20 cellular contexts compared by ENCODE assay signal in genomic region chr2:240817496-240818292, GRCh38. TPM values are rescaled to one million over a fixed set of nuclear protein-coding genes. Genes with fewer than 3 reads are reported as not detected.
DNase-seq lines count a peak whose midpoint lies in the region; ATAC-seq and TF ChIP-seq lines count a peak whose summit lies in the region.
"Had no signal": no experiment of that assay in that cellular context is flagged by ENCODE, and none has a peak within 500 bp of the region (broad histone marks: within the 10 kb centered on the region; RNA-seq: fewer than 3 reads in every experiment).

No MANE protein-coding gene starts in this region.

- H3K4me2 ChIP-seq in hepatocyte (peak overlapping the region; percentile 93), osteoblast (ENCODE audit: insufficient read depth, low read length) (no peak overlapping the region)

- H3K27ac ChIP-seq in HUES6 (ENCODE audit: low read depth, low read length) (no peak overlapping the region), hepatocyte (no peak overlapping the region), osteoblast (ENCODE audit: low read depth, low read length) (no peak overlapping the region)
- H3K27ac ChIP-seq: gastroesophageal sphincter, neutrophil, SK-N-MC, testis had no signal

- peak overlapping the region; percentile 80 for H3K4me3 ChIP-seq in HUES6 (ENCODE audit: low read depth, low read length)
- no peak overlapping the region for H3K4me3 ChIP-seq in hepatocyte
- H3K4me3 ChIP-seq in osteoblast (ENCODE audit: insufficient read depth, low read length), result no peak overlapping the region
- H3K4me3 ChIP-seq: gastroesophageal sphincter had no signal

- H3K4me1 ChIP-seq in HUES6 (ENCODE audit: control insufficient read depth, insufficient read depth, low read length) (peaks cover 7% of the 10 kb centered on the region), hepatocyte (ENCODE audit: insufficient read depth) (peaks cover 4% of the 10 kb centered on the region), osteoblast (ENCODE audit: insufficient read depth, low read length) (no peaks in the 10 kb centered on the region)

- no peak for TF ChIP-seq POLR2A in GM18505 (IDR thresholded peaks at IDR 0.05; ENCODE audit: borderline replicate concordance, extremely low read depth, insufficient read depth, insufficient read length)

- H4K20me1 ChIP-seq in hepatocyte (ENCODE audit: insufficient read depth, poor library complexity, severe bottlenecking), result no peaks in the 10 kb centered on the region
- no peaks in the 10 kb centered on the region for H4K20me1 ChIP-seq in osteoblast (ENCODE audit: insufficient read depth, low read length)

- H3K9me3 ChIP-seq in HUES6 (ENCODE audit: control insufficient read depth, insufficient read depth, low read depth, low read length) (0 out of 2 replicates have a peak, but pooled peaks cover under 1% of the 10 kb centered on the region), hepatocyte (ENCODE audit: low read depth) (no peaks in the 10 kb centered on the region), osteoblast (ENCODE audit: low read depth, low read length) (peaks cover 4% of the 10 kb centered on the region)
- H3K9me3 ChIP-seq: neutrophil, testis had no signal

- DNase-seq in D341Med (ENCODE audit: low spot score), result peak; percentile 21
- no peak for DNase-seq in hepatocyte (ENCODE audit: low spot score)
- peak; percentile 77 for DNase-seq in osteoblast (ENCODE audit: insufficient read length, low spot score, missing footprints)
- no peak for DNase-seq in NCI-H187 (lab: John Stamatoyannopoulos, UW)
- DNase-seq in NCI-H2171 treated with DMSO at 0.1 percent for 48 hours (lab: John Stamatoyannopoulos, UW), result no peak
- DNase-seq: activated CD4-positive, alpha-beta memory T cell treated with anti-CD3 and anti-CD28 coated beads for 36 hours; GDM1; HFFc6; NCI-H2029; PC-3; testis had no signal

- peaks cover 44% of the 10 kb centered on the region for H3K27me3 ChIP-seq in HUES6 (ENCODE audit: control insufficient read depth, insufficient read depth, low read length)
- peaks cover 46% of the 10 kb centered on the region for H3K27me3 ChIP-seq in hepatocyte
- H3K27me3 ChIP-seq in osteoblast (ENCODE audit: insufficient read depth, low read length), result peaks cover 32% of the 10 kb centered on the region
- H3K27me3 ChIP-seq: testis had no signal

- no peaks in the 10 kb centered on the region for H3K9me2 ChIP-seq in hepatocyte (replicated peaks; ENCODE audit: insufficient read depth)

- H3K36me3 ChIP-seq in HUES6 (ENCODE audit: control insufficient read depth, insufficient read depth, low read length) (peaks cover 17% of the 10 kb centered on the region), hepatocyte (replicated peaks; ENCODE audit: insufficient read depth, low read depth) (no peaks in the 10 kb centered on the region), osteoblast (ENCODE audit: insufficient read depth, low read length) (no peaks in the 10 kb centered on the region)
- H3K36me3 ChIP-seq: gastroesophageal sphincter, neutrophil had no signal

- no peak for ATAC-seq in GM19035 (IDR thresholded peaks at IDR 0.05; ENCODE audit: unreplicated experiment)
- no peak for ATAC-seq in GM18505 (IDR thresholded peaks at IDR 0.05; ENCODE audit: unreplicated experiment)
- ATAC-seq: gastroesophageal sphincter, PC-3 had no signal

- WGBS in hepatocyte (ENCODE audit: low lambda C conversion rate, missing lambda C conversion rate), result 87% methylated on average over 19 of the region's 19 CpGs

- H2AFZ ChIP-seq in hepatocyte (no peak overlapping the region), osteoblast (ENCODE audit: low read length) (no peak overlapping the region)

- TF ChIP-seq CTCF in hepatocyte (IDR thresholded peaks at IDR 0.05; ENCODE audit: poor library complexity) (no peak), osteoblast (IDR thresholded peaks at IDR 0.05; ENCODE audit: extremely low read depth, low read depth, low read length) (no peak)

- H3K79me2 ChIP-seq in hepatocyte (no peaks in the 10 kb centered on the region), osteoblast (ENCODE audit: insufficient read depth, low read length) (no peaks in the 10 kb centered on the region)

- H3K9ac ChIP-seq in HUES6 (ENCODE audit: low read length), result peak overlapping the region; percentile 84

RNA-seq across cellular contexts. Expression of gene KIF1A, which starts 2.3 kb away (rescaled TPM):
- total RNA-seq in hepatocyte (16.5 and 28.2 TPM in 2 replicates), osteoblast (under 0.01 TPM in 1 of 2 replicates, not detected in the other)
- 16.1 and 19.9 TPM in 2 replicates for polyA plus RNA-seq in hepatocyte
- total RNA-seq: HFFc6, PC-3 had no signal

RNA-seq across cellular contexts. Expression of gene AGXT, which starts 50.9 kb away (rescaled TPM):
- 69.6 and 90.8 TPM in 2 replicates for total RNA-seq in hepatocyte
- 157 and 169 TPM in 2 replicates for polyA plus RNA-seq in hepatocyte
- total RNA-seq in osteoblast, result not detected in 2 replicates
- total RNA-seq: activated CD4-positive, alpha-beta memory T cell treated with anti-CD3 and anti-CD28 coated beads for 36 hours; activated T-helper 2 cell treated with anti-CD3 and anti-CD28 coated beads, Interferon-gamma antibody, Interleukin-2, Interleukin-4, amounts not matched to agents 10 μg/mL and 5 μg/mL and 100 μg/mL, durations not matched to agents 14 hours and 24 hours and 36 hours; aorta; epithelial cell of proximal tubule; gastroesophageal sphincter; HFFc6; PC-3 had no signal
- polyA plus RNA-seq: aorta had no signal

Comparison
In these comparisons a context has a peak if more than half of its experiments do, and no peak if none do; other contexts are left out.
1. DNase-seq: peak in D341Med (single experiment) and osteoblast (single experiment); none in hepatocyte (single experiment), NCI-H187 (0 of 2) and NCI-H2171 treated with DMSO at 0.1 percent for 48 hours (single experiment).
2. RNA of gene KIF1A, which starts 2.3 kb away (total RNA-seq): 16.5 to 28.2 TPM in hepatocyte; under 0.01 TPM in osteoblast; every median in the first group is over 10 times any median in the second.
3. RNA of gene AGXT, which starts 50.9 kb away (total RNA-seq): 69.6 to 90.8 TPM in hepatocyte; not detected in osteoblast; every median in the first group is over 10 times any median in the second.